8 cellular contexts compared by ENCODE assay signal in genomic region chr3:122679085-122679466, GRCh38. TPM values are rescaled to one million over a fixed set of nuclear protein-coding genes. Genes with fewer than 3 reads are reported as not detected.
A peak's percentile ranks its signal among the peaks of the same experiment; 100 is the strongest.
DNase-seq lines count a peak whose midpoint lies in the region; ATAC-seq, FAIRE-seq and TF ChIP-seq lines count a peak whose summit lies in the region.

No MANE protein-coding gene starts in this region.

- H3K36me3 Mint-ChIP-seq in Calu3 (ENCODE audit: insufficient read depth, unreplicated experiment) (peaks cover 24% of the 10 kb centered on the region), H9 (ENCODE audit: insufficient read depth in 1 of 3, low read depth in 3 of 3) (peaks cover 0 to 4% (median 2%) of the 10 kb centered on the region in 3 experiments; a peak in 4 of 7 replicates)

- ATAC-seq in left ventricle myocardium superior, result peak; percentile 82

- no peak overlapping the region for H2BK120ac ChIP-seq in H9 (ENCODE audit: low read depth, low read length, poor library complexity, severe bottlenecking)

- intact Hi-C loops in Calu3 (cut with micrococcal nuclease; ENCODE audit: unreplicated experiment), result loop anchor here (1.0 to 5.0 kb wide), 3 partner anchors 115 to 222 kb away; partner anchors contain the start of genes DTX3L and PARP9
- intact Hi-C loops in left ventricle myocardium superior (cut with micrococcal nuclease), result loop anchor here (5.0 kb wide), 2 partner anchors 117 to 287 kb away; partner anchors contain the start of genes DTX3L and PARP9

- H3K27ac ChIP-seq in H9 (ENCODE audit: insufficient read length, low read depth, low read length), result no peak overlapping the region

- peak overlapping the region; percentile 95 for H3K4me3 Mint-ChIP-seq in Calu3 (ENCODE audit: low read depth, unreplicated experiment)
- peak overlapping the region; percentile 76 to 83; a peak in 4 of 5 replicates for H3K4me3 Mint-ChIP-seq in H9

- no peak overlapping the region for H2BK5ac ChIP-seq in H9 (ENCODE audit: insufficient read length, low read length)

- no peak overlapping the region for H4K91ac ChIP-seq in H9 (ENCODE audit: insufficient read length, low read depth, low read length)

- no peak overlapping the region for H2BK20ac ChIP-seq in H9 (ENCODE audit: low read depth, low read length, poor library complexity, severe bottlenecking)

- H3K56ac ChIP-seq in H9 (ENCODE audit: insufficient read length, low read depth, low read length), result no peak overlapping the region

- no peaks in the 10 kb centered on the region for H3K79me1 ChIP-seq in H9 (ENCODE audit: insufficient read depth, low read depth, low read length, poor library complexity, severe bottlenecking)

- H3K27me3 Mint-ChIP-seq in Calu3 (ENCODE audit: unreplicated experiment) (no peaks in the 10 kb centered on the region), H9 (ENCODE audit: low read depth) (peaks cover 5% of the 10 kb centered on the region; the same call in 1 of the 2 replicates)

- no peak overlapping the region for H2AK5ac ChIP-seq in H9 (ENCODE audit: insufficient read length, low read length)

- CTCF ChIA-PET in Calu3 (lab: Charles Lee), result interaction anchor here (0.6 to 2.5 kb wide), 10 partner anchors 10 to 295 kb away, joined by 3 to 17 read pairs (median 6); partner anchors contain the start of genes DTX3L, FAM162A and PARP9

- H3K9me3 ChIP-seq in H9 (ENCODE audit: control insufficient read depth, low read depth, low read length), result no peaks in the 10 kb centered on the region

- TF ChIP-seq CTCF in Calu3 (IDR thresholded peaks at IDR 0.05; ENCODE audit: unreplicated experiment) (peak; percentile 78), H9 (conservative IDR thresholded peaks at IDR 0.05) (peak; percentile 87)

- no peaks in the 10 kb centered on the region for H3K27me3 ChIP-seq in H9 (ENCODE audit: insufficient read depth, low read length)

- H3K4me2 ChIP-seq in H9 (ENCODE audit: insufficient read depth, insufficient read length, low read length), result peak overlapping the region; percentile 52

- no peaks in the 10 kb centered on the region for H3K79me2 ChIP-seq in H9 (ENCODE audit: insufficient read depth, low read length)

- no TSS peak for BruUV-seq in Calu3 (replicated peaks; lab: Mats Ljungman, UMichigan)

- no peak for FAIRE-seq in urothelium cell line (lab: Jason Lieb, UNC)

- DNase-seq in Calu3 (peak; percentile 82), H9 (peak; percentile 81), NCI-H1417 (lab: John Stamatoyannopoulos, UW) (peak; percentile 80 to 90 (median 81)), T follicular helper cell (ENCODE audit: low read depth) (peak; percentile 77), amniotic epithelial cell (ENCODE audit: low read depth) (peak; percentile 67), left ventricle myocardium superior (peak; percentile 82), pulmonary artery endothelial cell (ENCODE audit: low read depth, low spot score) (peak; percentile 32), urothelium cell line (ENCODE audit: low spot score) (peak; percentile 84)

- peaks cover 7% of the 10 kb centered on the region; the same call in 1 of the 2 replicates for H3K4me1 ChIP-seq in H9 (ENCODE audit: insufficient read depth, low read length)

- H3K4me1 Mint-ChIP-seq in Calu3 (ENCODE audit: low read depth, unreplicated experiment) (peaks cover 26% of the 10 kb centered on the region), H9 (peaks cover 22 to 23% of the 10 kb centered on the region in 2 experiments)

- no peak overlapping the region for H3K18ac ChIP-seq in H9 (ENCODE audit: insufficient read length, low read depth, low read length)

- H2AFZ ChIP-seq in H9 (ENCODE audit: low read length), result peak overlapping the region; percentile 76

- H3K14ac ChIP-seq in H9 (ENCODE audit: insufficient read depth, low read length), result no peak overlapping the region

- peak overlapping the region; percentile 93 for H3K27ac Mint-ChIP-seq in Calu3 (ENCODE audit: unreplicated experiment)
- H3K27ac Mint-ChIP-seq in H9, result no peak overlapping the region; a peak in 1 of 7 replicates

- H2BK15ac ChIP-seq in H9 (ENCODE audit: low read depth, low read length), result no peak overlapping the region

- H3K23me2 ChIP-seq in H9 (ENCODE audit: insufficient read length, low read depth, low read length, poor library complexity, severe bottlenecking), result peaks cover 17% of the 10 kb centered on the region

- H3K9ac ChIP-seq in H9 (ENCODE audit: extremely low read depth, insufficient read length, low read length), result no peak overlapping the region

- WGBS in H9 (ENCODE audit: extremely low coverage, insufficient read length, low lambda C conversion rate), result no CpG with 5 or more reads among the region's 7 CpGs

- no peak overlapping the region for H2BK12ac ChIP-seq in H9 (ENCODE audit: insufficient read length, low read depth, low read length)

- H4K8ac ChIP-seq in H9 (replicated peaks; ENCODE audit: insufficient read length, low read depth, low read length), result no peak overlapping the region

- no peaks in the 10 kb centered on the region for H4K20me1 ChIP-seq in H9 (ENCODE audit: control insufficient read depth, insufficient read depth, insufficient read length)

- no peak overlapping the region for H3T11ph ChIP-seq in H9 (ENCODE audit: low read length)

- H3K9me3 Mint-ChIP-seq in Calu3 (ENCODE audit: low read depth, unreplicated experiment) (no peaks in the 10 kb centered on the region), H9 (peaks cover 3 to 4% of the 10 kb centered on the region in 2 experiments; a peak in 4 of 5 replicates)

- H4K5ac ChIP-seq in H9 (ENCODE audit: insufficient read length, low read depth, low read length), result no peak overlapping the region

- H3K23ac ChIP-seq in H9 (ENCODE audit: insufficient read length, low read depth, low read length), result no peak overlapping the region

- H3K4ac ChIP-seq in H9 (ENCODE audit: low read depth, low read length), result no peak overlapping the region

RNA-seq across cellular contexts. Expression of gene PARP14, which starts 1.6 kb away (rescaled TPM):
- total RNA-seq in Calu3 (2022), result 95.5 and 168 TPM in 2 replicates
- 16.4 and 17.4 TPM in 2 replicates for total RNA-seq in H9 (2021)
- 13.3 TPM for total RNA-seq in left ventricle myocardium superior
- 58.9 and 104 TPM in 2 replicates for total RNA-seq in pulmonary artery endothelial cell

Comparison
In these comparisons a context has a peak if more than half of its experiments do, and no peak if none do; other contexts are left out.
1. DNase-seq: peak in every context shown above with its lines; median percentile 84 in urothelium cell line; 82 in Calu3; 82 in left ventricle myocardium superior; 81 in H9; 81 in NCI-H1417; 77 in T follicular helper cell; 67 in amniotic epithelial cell; 32 in pulmonary artery endothelial cell.